ENCODE assay signal across 27 cellular contexts in genomic region chr4:144975718-144976117, GRCh38.
"Had no signal": no experiment of that assay in that cellular context is flagged by ENCODE, and none has a peak within 500 bp of the region (broad histone marks: within the 10 kb centered on the region; RNA-seq: fewer than 3 reads in every experiment).

No MANE protein-coding gene starts in this region.

- H3K27ac ChIP-seq: stomach, suprapubic skin, testis, thoracic aorta, thyroid gland, tibial artery, tibial nerve, transverse colon, upper lobe of left lung, upper lobe of right lung, uterus, vagina had no signal

- H3K9me3 ChIP-seq: suprapubic skin, testis, thyroid gland, vagina had no signal

- DNase-seq: stimulated activated CD4-positive, alpha-beta T cell treated with anti-CD3 and anti-CD28 coated beads, Interleukin-2, amount 100 ng/mL, for 48 hours; stimulated activated CD4-positive, alpha-beta T cell treated with anti-CD3 and anti-CD28 coated beads, Interleukin-4, amount 100 ng/mL, for 1 hour; stimulated activated CD4-positive, alpha-beta T cell treated with anti-CD3 and anti-CD28 coated beads, Interleukin-4, amount 100 ng/mL, for 24 hours; stimulated activated CD4-positive, alpha-beta T cell treated with anti-CD3 and anti-CD28 coated beads, Interleukin-4, amount 100 ng/mL, for 4 hours; stimulated activated CD8-positive, alpha-beta memory T cell treated with anti-CD3 and anti-CD28 coated beads, Interleukin-4, amount 100 ng/mL, for 48 hours; stimulated activated naive B cell treated with anti-CD40 and anti-IgM and Interleukin-4, amounts not matched to agents 10 μg/mL and 1 μg/mL and 100 μg/mL, for 72 hours; stimulated activated naive CD4-positive, alpha-beta T cell; stimulated activated naive CD4-positive, alpha-beta T cell treated with Interleukin-2 at 50 U/mL for 16 hours; stimulated activated naive CD8-positive, alpha-beta T cell treated with anti-CD3 and anti-CD28 coated beads, Interleukin-15, amount 100 ng/mL, for 72 hours; stimulated activated naive CD8-positive, alpha-beta T cell treated with anti-CD3 and anti-CD28 coated beads, Interleukin-15, Interleukin-2, amounts not matched to agents 100 U/mL and 50 U/mL, for 24 hours; stomach; substantia nigra; testis; thyroid gland; tibial artery; transverse colon; trophoblast cell; upper lobe of left lung; upper lobe of right lung; uterus had no signal

- H3K4me3 ChIP-seq: stomach, suprapubic skin, testis, thoracic aorta, thyroid gland, tibial artery, tibial nerve, transverse colon, upper lobe of left lung, upper lobe of right lung, uterus, vagina had no signal

- H3K4me1 ChIP-seq: stomach, suprapubic skin, testis, thyroid gland, tibial artery, tibial nerve, transverse colon, upper lobe of left lung, upper lobe of right lung, uterus, vagina had no signal

- ATAC-seq: stimulated activated effector memory CD8-positive, alpha-beta T cell treated with anti-CD3 and anti-CD28 coated beads, Interleukin-12 subunit alpha, Interleukin-12 subunit beta, amount 100 ng/mL, for 72 hours; stimulated activated memory B cell treated with anti-CD40 and anti-IgM and Interleukin-4, amounts not matched to agents 10 μg/mL and 1 μg/mL and 100 μg/mL, for 72 hours; stimulated activated naive B cell treated with anti-CD40 and anti-IgM and Interleukin-4, amounts not matched to agents 10 μg/mL and 1 μg/mL and 100 μg/mL, for 72 hours; stimulated activated naive CD8-positive, alpha-beta T cell treated with anti-CD3 and anti-CD28 coated beads, Interleukin-15, amount 100 ng/mL, for 72 hours; stimulated activated naive CD8-positive, alpha-beta T cell treated with anti-CD3 and anti-CD28 coated beads, Interleukin-15, Interleukin-2, amounts not matched to agents 100 U/mL and 50 U/mL, for 24 hours; upper lobe of right lung had no signal

- H3K36me3 ChIP-seq: stomach, suprapubic skin, thoracic aorta, thyroid gland, tibial artery, tibial nerve, transverse colon, upper lobe of left lung, upper lobe of right lung, uterus, vagina had no signal

- FAIRE-seq: urothelium cell line had no signal

- H3K27me3 ChIP-seq: stomach, suprapubic skin, testis, thyroid gland, tibial artery, tibial nerve, transverse colon, upper lobe of left lung, upper lobe of right lung, uterus, vagina had no signal
